ENCODE assay signal across 15 cellular contexts in genomic region chr12:96766232-96766631, GRCh38.
DNase-seq lines count a peak whose midpoint lies in the region; ATAC-seq and TF ChIP-seq lines count a peak whose summit lies in the region.
"Had no signal": no experiment of that assay in that cellular context is flagged by ENCODE, and none has a peak within 500 bp of the region (broad histone marks: within the 10 kb centered on the region; RNA-seq: fewer than 3 reads in every experiment).

No MANE protein-coding gene starts in this region.

- DNase-seq in H7 (peak; percentile 13), iPS-NIHi11 (ENCODE audit: low spot score) (peak; percentile 15)
- no peak for DNase-seq in effector CD8-positive, alpha-beta T cell (lab: John Stamatoyannopoulos, UW)
- no peak for DNase-seq in stimulated activated CD8-positive, alpha-beta memory T cell treated with anti-CD3 and anti-CD28 coated beads, Interleukin-4, amount 100 ng/mL, for 48 hours
- DNase-seq: activated gamma-delta T cell; aorta; CD4-positive, alpha-beta memory T cell; hypothalamus; MV-4-11; psoas muscle; stimulated activated CD4-positive, alpha-beta T cell treated with anti-CD3 and anti-CD28 coated beads, Interleukin-15, amount 100 ng/mL, for 24 hours had no signal

- H3K4me3 ChIP-seq in H7 (ENCODE audit: insufficient read depth, low read depth, low read length) = no peak overlapping the region
- H3K4me3 ChIP-seq: psoas muscle had no signal

- no peaks in the 10 kb centered on the region for H3K27me3 ChIP-seq in H7 (ENCODE audit: control insufficient read depth, insufficient read depth, low read length)

- no peaks in the 10 kb centered on the region for H3K36me3 ChIP-seq in H7 (replicated peaks; ENCODE audit: control insufficient read depth, insufficient read depth, low read length)

- peak; percentile 58 for ATAC-seq in SK-N-SH treated with all-trans-retinoic acid at 6 μM for 48 hours
- no peak for ATAC-seq in GM21360 (IDR thresholded peaks at IDR 0.05; ENCODE audit: unreplicated experiment)
- ATAC-seq in GM21529 (IDR thresholded peaks at IDR 0.05; ENCODE audit: unreplicated experiment) = no peak
- ATAC-seq: psoas muscle had no signal

- H3K27ac ChIP-seq in C4-2B = no peak overlapping the region
- H3K27ac ChIP-seq: psoas muscle had no signal

- TF ChIP-seq CTCF in C4-2B (conservative IDR thresholded peaks at IDR 0.05) = 0 out of 2 replicates have a peak, but pooled peaks have one; percentile 4

TF ChIP-seq in SK-N-SH treated with all-trans-retinoic acid at 6 μM for 48 hours, 23 proteins besides CTCF, POLR2A, EP300 and RAD21:
- TF ChIP-seq CREB5 (CRISPR knock-in tag; IDR thresholded peaks at IDR 0.05; ENCODE audit: low read depth) (no peak), ZC3H10 (CRISPR knock-in tag; IDR thresholded peaks at IDR 0.05) (no peak), BACH2 (CRISPR knock-in tag; IDR thresholded peaks at IDR 0.05; ENCODE audit: borderline replicate concordance) (no peak), CSDC2 (CRISPR knock-in tag; IDR thresholded peaks at IDR 0.05) (no peak), POU6F1 (CRISPR knock-in tag; IDR thresholded peaks at IDR 0.05; ENCODE audit: borderline replicate concordance, low read depth) (no peak), ZNF8 (CRISPR knock-in tag; IDR thresholded peaks at IDR 0.05) (no peak), ZFP3 (CRISPR knock-in tag; IDR thresholded peaks at IDR 0.05) (no peak), GLIS3 (CRISPR knock-in tag; IDR thresholded peaks at IDR 0.05) (no peak), PATZ1 (CRISPR knock-in tag; IDR thresholded peaks at IDR 0.05; ENCODE audit: borderline replicate concordance) (no peak)

Comparison
In these comparisons a context has a peak if more than half of its experiments do, and no peak if none do; other contexts are left out.
1. DNase-seq: peak in H7 (single experiment) and iPS-NIHi11 (single experiment); none in effector CD8-positive, alpha-beta T cell (single experiment) and stimulated activated CD8-positive, alpha-beta memory T cell treated with anti-CD3 and anti-CD28 coated beads, Interleukin-4, amount 100 ng/mL, for 48 hours (single experiment).